In genomic region chr12:89385965-89386537, GRCh38 we compare ENCODE assay signal across 1 cellular context.
A peak's percentile ranks its signal among the peaks of the same experiment; 100 is the strongest.
TF ChIP-seq lines count a peak whose summit lies in the region.

No MANE protein-coding gene starts in this region.

TF ChIP-seq in HepG2, 621 proteins besides CTCF, POLR2A, EP300 and RAD21 (continued from another document and continues in another):
- TF ChIP-seq ZBTB33 (CRISPR knock-in tag; IDR thresholded peaks at IDR 0.05) (no peak), HNF1A (IDR thresholded peaks at IDR 0.05; ENCODE audit: low read depth) (no peak), HNF1A (CRISPR knock-in tag; IDR thresholded peaks at IDR 0.05; ENCODE audit: borderline replicate concordance) (no peak), POLR2AphosphoS5 (IDR thresholded peaks at IDR 0.05; ENCODE audit: low read depth, low read length) (no peak), ZEB1 (IDR thresholded peaks at IDR 0.05; ENCODE audit: insufficient replicate concordance, low read depth) (no peak), BCLAF1 (IDR thresholded peaks at IDR 0.05) (no peak), CHD4 (IDR thresholded peaks at IDR 0.05; ENCODE audit: borderline replicate concordance, low read length) (no peak), TIGD3 (CRISPR knock-in tag; IDR thresholded peaks at IDR 0.05; ENCODE audit: borderline replicate concordance) (no peak), EHMT2 (IDR thresholded peaks at IDR 0.05; ENCODE audit: borderline replicate concordance, low read depth, low read length) (no peak), ZNF432 (CRISPR knock-in tag; IDR thresholded peaks at IDR 0.05; ENCODE audit: borderline replicate concordance) (no peak), EED (CRISPR knock-in tag; IDR thresholded peaks at IDR 0.05) (no peak), ZNF276 (CRISPR knock-in tag; IDR thresholded peaks at IDR 0.05; ENCODE audit: low read depth) (no peak), ISL2 (CRISPR knock-in tag; IDR thresholded peaks at IDR 0.05) (no peak), SRSF1 (optimal IDR thresholded peaks at IDR 0.05; ENCODE audit: low read depth, low read length) (no peak), ZMAT5 (CRISPR knock-in tag; IDR thresholded peaks at IDR 0.05; ENCODE audit: borderline replicate concordance, low read depth) (no peak), PITX1 (CRISPR knock-in tag; IDR thresholded peaks at IDR 0.05) (no peak), SAP130 (CRISPR knock-in tag; IDR thresholded peaks at IDR 0.05; ENCODE audit: low read depth) (peak; percentile 23; the same call in 1 of the 2 replicates), KAT2B (IDR thresholded peaks at IDR 0.05; ENCODE audit: borderline replicate concordance, low read depth, low read length) (no peak), ARID4A (CRISPR knock-in tag; IDR thresholded peaks at IDR 0.05; ENCODE audit: borderline replicate concordance) (no peak), RBFOX2 (IDR thresholded peaks at IDR 0.05; ENCODE audit: low read depth, low read length) (no peak), SRY (CRISPR knock-in tag; IDR thresholded peaks at IDR 0.05) (no peak), SMAD1 (CRISPR knock-in tag; IDR thresholded peaks at IDR 0.05; ENCODE audit: borderline replicate concordance, low read depth) (no peak), RCOR2 (CRISPR knock-in tag; IDR thresholded peaks at IDR 0.05) (no peak), CREM (IDR thresholded peaks at IDR 0.05) (no peak), CREM (CRISPR knock-in tag; IDR thresholded peaks at IDR 0.05) (no peak), ELF1 (CRISPR knock-in tag; IDR thresholded peaks at IDR 0.05) (peak; percentile 56), POGZ (CRISPR knock-in tag; IDR thresholded peaks at IDR 0.05) (peak; percentile 19; the same call in 1 of the 2 replicates), CSRNP2 (CRISPR knock-in tag; conservative IDR thresholded peaks at IDR 0.05; ENCODE audit: low read depth) (no peak), ATF1 (CRISPR knock-in tag; IDR thresholded peaks at IDR 0.05) (no peak), NR3C1 (CRISPR knock-in tag; IDR thresholded peaks at IDR 0.05) (no peak), ZNF362 (CRISPR knock-in tag; IDR thresholded peaks at IDR 0.05; ENCODE audit: borderline replicate concordance) (no peak), NFKBIZ (CRISPR knock-in tag; IDR thresholded peaks at IDR 0.05) (no peak), ZNF788 (CRISPR knock-in tag; IDR thresholded peaks at IDR 0.05; ENCODE audit: borderline replicate concordance) (no peak), IRX3 (CRISPR knock-in tag; IDR thresholded peaks at IDR 0.05; ENCODE audit: borderline replicate concordance, low read depth) (no peak), NCOR1 (IDR thresholded peaks at IDR 0.05; ENCODE audit: borderline replicate concordance, low read length) (no peak), ZNF317 (CRISPR knock-in tag; IDR thresholded peaks at IDR 0.05) (no peak), ZFP41 (CRISPR knock-in tag; IDR thresholded peaks at IDR 0.05; ENCODE audit: borderline replicate concordance) (no peak), SMYD3 (CRISPR knock-in tag; IDR thresholded peaks at IDR 0.05) (no peak), BCL3 (CRISPR knock-in tag; IDR thresholded peaks at IDR 0.05) (no peak), SP140L (CRISPR knock-in tag; IDR thresholded peaks at IDR 0.05; ENCODE audit: borderline replicate concordance) (no peak), NCOA5 (CRISPR knock-in tag; IDR thresholded peaks at IDR 0.05) (no peak), ZSCAN21 (CRISPR knock-in tag; IDR thresholded peaks at IDR 0.05; ENCODE audit: borderline replicate concordance) (no peak), PRPF4 (IDR thresholded peaks at IDR 0.05; ENCODE audit: low read depth, low read length, poor library complexity, severe bottlenecking) (no peak)
